Comparison of ENCODE assay signal across 13 cellular contexts in genomic region chr1:77824083-77824482, GRCh38. TPM values are rescaled to one million over a fixed set of nuclear protein-coding genes. Genes with fewer than 3 reads are reported as not detected.
DNase-seq lines count a peak whose midpoint lies in the region; ATAC-seq, FAIRE-seq and TF ChIP-seq lines count a peak whose summit lies in the region.
"Had no signal": no experiment of that assay in that cellular context is flagged by ENCODE, and none has a peak within 500 bp of the region (broad histone marks: within the 10 kb centered on the region; RNA-seq: fewer than 3 reads in every experiment).

No MANE protein-coding gene starts in this region.

- TF ChIP-seq RAD21 in HepG2 (CRISPR knock-in tag; IDR thresholded peaks at IDR 0.05) = no peak

- H3K79me2 ChIP-seq in Karpas-422 (ENCODE audit: low read length) = no peaks in the 10 kb centered on the region
- no peaks in the 10 kb centered on the region for H3K79me2 ChIP-seq in HepG2 (ENCODE audit: insufficient read depth, low read length)

- CTCF ChIA-PET in HepG2 (lab: Yijun Ruan, JAX; ENCODE audit: low intra/inter-chr PET ratio, low total read pairs) = no interaction called here

- no peaks in the 10 kb centered on the region for H3K9me2 ChIP-seq in Karpas-422 (replicated peaks; ENCODE audit: insufficient read depth, low read length)

- peak; percentile 39 for FAIRE-seq in HepG2 (lab: Jason Lieb, UNC)

- H3K9me3 ChIP-seq in Karpas-422 (ENCODE audit: low read length) (no peaks in the 10 kb centered on the region), HepG2 (ENCODE audit: low read length) (no peaks in the 10 kb centered on the region), WERI-Rb-1 (ENCODE audit: severe bottlenecking) (no peaks in the 10 kb centered on the region)
- H3K9me3 ChIP-seq: mucosa of descending colon, spleen had no signal

- peak overlapping the region; percentile 67; the same call in 1 of the 2 replicates for H3K27ac ChIP-seq in Karpas-422 (ENCODE audit: low read length)
- no peak overlapping the region for H3K27ac ChIP-seq in HepG2 (ENCODE audit: extremely low read length, insufficient read depth, low read length)
- no peak overlapping the region for H3K27ac ChIP-seq in WERI-Rb-1
- H3K27ac ChIP-seq: spleen had no signal

- WGBS in HepG2 (ENCODE audit: low lambda C conversion rate) = 100% methylated on average over 2 of the region's 2 CpGs

- DNase-seq in AG08395 (ENCODE audit: low spot score) = peak; percentile 29
- no peak for DNase-seq in Karpas-422
- peak; percentile 72 to 84 for DNase-seq in cardiac fibroblast (ENCODE audit: low read depth in 2 of 2)
- peak; percentile 4 for DNase-seq in HepG2 (ENCODE audit: low spot score)
- no peak for DNase-seq in 8988T
- DNase-seq in WERI-Rb-1 = no peak
- DNase-seq in NCI-H1694 (lab: John Stamatoyannopoulos, UW) = no peak
- DNase-seq in GM13977 (ENCODE audit: low spot score) = no peak
- DNase-seq: aorta, mucosa of descending colon, NCI-H2227 treated with DMSO at 0.1 percent for 48 hours, spleen had no signal

- H3K36me3 ChIP-seq in Karpas-422 (ENCODE audit: insufficient read depth, low read length) (no peaks in the 10 kb centered on the region; the same call in 1 of the 2 replicates), HepG2 (replicated peaks in 1 of 2; ENCODE audit: control insufficient read depth in 1 of 2, insufficient read depth in 2 of 2, low read length in 2 of 2) (peaks cover 0 to 2% of the 10 kb centered on the region in 2 experiments; a peak in 3 of 5 replicates), WERI-Rb-1 (peaks cover 4% of the 10 kb centered on the region; the same call in 1 of the 2 replicates)

- in situ Hi-C loops in HepG2 (cut with HindIII; ENCODE audit: extremely low pct_ligation_motif_present, low pct_unique_long_range_greater_than_20kb) (no loop called here), GM13977 (cut with MboI; ENCODE audit: low pct_unique_long_range_greater_than_20kb, low sequenced_read_pairs, unreplicated experiment) (no loop called here)

- H3K4me1 ChIP-seq in Karpas-422 (ENCODE audit: low read length) (peaks cover 34% of the 10 kb centered on the region), HepG2 (ENCODE audit: insufficient read depth, low read length) (no peaks in the 10 kb centered on the region)

- intact Hi-C loops in HepG2 (cut with micrococcal nuclease; ENCODE audit: unreplicated experiment) = no loop called here

- no TSS peak for BruUV-seq in HepG2 (replicated peaks; lab: Mats Ljungman, UMichigan)

- TF ChIP-seq POLR2A in HepG2 (IDR thresholded peaks at IDR 0.05; ENCODE audit: insufficient read depth in 1 of 2, low read depth in 2 of 2, low read length in 2 of 2) = no peak

- TF ChIP-seq CTCF in cardiac fibroblast (IDR thresholded peaks at IDR 0.05; ENCODE audit: low read depth, low read length) = no peak
- TF ChIP-seq CTCF in HepG2 (CRISPR knock-in tag; IDR thresholded peaks at IDR 0.05) = no peak
- no peak for TF ChIP-seq CTCF in WERI-Rb-1 (IDR thresholded peaks at IDR 0.05; ENCODE audit: low read depth, low read length)
- no peak for TF ChIP-seq CTCF in GM13977 (IDR thresholded peaks at IDR 0.05; ENCODE audit: extremely low read depth, insufficient read depth, missing control alignments)

- POLR2A ChIA-PET in HepG2 (lab: Yijun Ruan, JAX) = no interaction called here

- ATAC-seq in HepG2 = no peak
- ATAC-seq: mucosa of descending colon; stimulated activated effector memory CD8-positive, alpha-beta T cell treated with anti-CD3 and anti-CD28 coated beads, Interleukin-12 subunit alpha, Interleukin-12 subunit beta, amount 100 ng/mL, for 72 hours had no signal

- H4K20me1 ChIP-seq in Karpas-422 (ENCODE audit: insufficient read depth, low read depth, low read length) = no peaks in the 10 kb centered on the region
- no peaks in the 10 kb centered on the region for H4K20me1 ChIP-seq in HepG2 (ENCODE audit: insufficient read depth, low read length)

- TF ChIP-seq EP300 in HepG2 (IDR thresholded peaks at IDR 0.05; ENCODE audit: low read depth in 2 of 2, low read length in 2 of 2) = no peak
- TF ChIP-seq EP300 in HepG2 (CRISPR knock-in tag; IDR thresholded peaks at IDR 0.05; ENCODE audit: borderline replicate concordance) = no peak

- H3K4me3 ChIP-seq in Karpas-422 (ENCODE audit: low read length) = no peak overlapping the region
- H3K4me3 ChIP-seq in cardiac fibroblast (replicated peaks in 1 of 2; ENCODE audit: low read depth in 2 of 2, low read length in 2 of 2) = no peak overlapping the region
- no peak overlapping the region for H3K4me3 ChIP-seq in HepG2 (replicated peaks in 1 of 3; ENCODE audit: insufficient read depth in 1 of 3, low read depth in 2 of 3, low read length in 3 of 3)
- no peak overlapping the region for H3K4me3 ChIP-seq in WERI-Rb-1 (ENCODE audit: low read depth, low read length)
- H3K4me3 ChIP-seq: mucosa of descending colon, spleen had no signal

- H3K4me2 ChIP-seq in Karpas-422 (ENCODE audit: low read depth, low read length, poor library complexity, severe bottlenecking) (no peak overlapping the region), HepG2 (ENCODE audit: low read depth, low read length) (no peak overlapping the region)

- H3K9ac ChIP-seq in Karpas-422 (ENCODE audit: low read length) (no peak overlapping the region), HepG2 (ENCODE audit: insufficient read depth, low read depth, low read length) (no peak overlapping the region)

- H2AFZ ChIP-seq in Karpas-422 (ENCODE audit: low read length) (no peak overlapping the region), HepG2 (ENCODE audit: low read length) (no peak overlapping the region)

- no peaks in the 10 kb centered on the region for H3K27me3 ChIP-seq in Karpas-422 (ENCODE audit: low read length)
- H3K27me3 ChIP-seq in HepG2 (ENCODE audit: control insufficient read depth in 1 of 2, insufficient read depth in 2 of 2, low read length in 2 of 2) = no peaks in the 10 kb centered on the region
- no peaks in the 10 kb centered on the region for H3K27me3 ChIP-seq in WERI-Rb-1 (ENCODE audit: insufficient read depth, low read depth, severe bottlenecking)
- H3K27me3 ChIP-seq: spleen had no signal

TF ChIP-seq in HepG2, 621 proteins besides CTCF, POLR2A, EP300 and RAD21:
- TF ChIP-seq ZNF670 (CRISPR knock-in tag; IDR thresholded peaks at IDR 0.05; ENCODE audit: borderline replicate concordance) (no peak), NBN (conservative IDR thresholded peaks at IDR 0.05) (no peak), ARID4A (CRISPR knock-in tag; IDR thresholded peaks at IDR 0.05; ENCODE audit: borderline replicate concordance) (no peak), SIX1 (CRISPR knock-in tag; IDR thresholded peaks at IDR 0.05; ENCODE audit: borderline replicate concordance) (no peak), MYNN (CRISPR knock-in tag; IDR thresholded peaks at IDR 0.05; ENCODE audit: low read depth) (no peak), HCFC1 (IDR thresholded peaks at IDR 0.05; ENCODE audit: low read depth, low read length) (no peak)

RNA-seq across cellular contexts. Expression of gene MIGA1, which starts 44.6 kb away (rescaled TPM):
- 3.3 and 7.5 TPM in 2 replicates for total RNA-seq in Karpas-422 (2014; rRNA removed; shearing (Covaris generic); ENCODE audit: low replicate concordance)
- total RNA-seq in HepG2 (2016; rRNA removed; fragmentation: Illumina TruSeq; extraction: Trizol) = 6.6 and 6.7 TPM in 2 replicates
- total RNA-seq in HepG2 (2016; cell fraction: cytosol; rRNA removed; fragmentation: Illumina TruSeq; extraction: Trizol; ENCODE audit: low read depth) = 9.2 and 10.6 TPM in 2 replicates
- total RNA-seq in HepG2 (2016; cell fraction: insoluble cytoplasmic fraction; rRNA removed; fragmentation: Illumina TruSeq; extraction: Trizol) = 6.2 and 7.2 TPM in 2 replicates
- 5.1 and 6.1 TPM in 2 replicates for total RNA-seq in HepG2 (2016; cell fraction: membrane; rRNA removed; fragmentation: Illumina TruSeq; extraction: Trizol)
- total RNA-seq in HepG2 (2016; cell fraction: nucleus; rRNA removed; fragmentation: Illumina TruSeq; extraction: Trizol) = 9.9 and 11.1 TPM in 2 replicates
- 3.4 and 3.8 TPM in 2 replicates for polyA plus RNA-seq in HepG2 (2011; rRNA removed)
- polyA plus RNA-seq in HepG2 (2011; cell fraction: cytosol; rRNA removed) = 1.4 and 2.6 TPM in 2 replicates
- 1.00 and 1.6 TPM in 2 replicates for polyA plus RNA-seq in HepG2 (2011; cell fraction: nucleus; rRNA removed)
- 5.7 and 6.3 TPM in 2 replicates for polyA plus RNA-seq in HepG2 (2012)
- polyA plus RNA-seq in HepG2 (2016; cell fraction: cytosol; fragmentation: Illumina TruSeq; extraction: Trizol; ENCODE audit: low read depth) = 0.17 and 0.18 TPM in 2 replicates
- 2.5 and 2.7 TPM in 2 replicates for polyA plus RNA-seq in HepG2 (2016; cell fraction: insoluble cytoplasmic fraction; fragmentation: Illumina TruSeq; extraction: Trizol; ENCODE audit: low read depth)
- 0.33 and 0.52 TPM in 2 replicates for polyA plus RNA-seq in HepG2 (2016; cell fraction: membrane; fragmentation: Illumina TruSeq; extraction: Trizol; ENCODE audit: low read depth)
- polyA plus RNA-seq in HepG2 (2016; cell fraction: nucleus; fragmentation: Illumina TruSeq; extraction: Trizol; ENCODE audit: insufficient read depth, low read depth) = 4.9 TPM in 2 replicates
- polyA minus RNA-seq in HepG2 (2011; rRNA and poly(A)+ RNA removed; ENCODE audit: low replicate concordance) = 6.6 and 10.1 TPM in 2 replicates
- 4.4 and 4.6 TPM in 2 replicates for polyA minus RNA-seq in HepG2 (2011; cell fraction: cytosol; rRNA and poly(A)+ RNA removed)
- polyA minus RNA-seq in HepG2 (2011; cell fraction: nucleus; rRNA and poly(A)+ RNA removed) = 10.9 and 13.8 TPM in 2 replicates

Comparison
In these comparisons a context has a peak if more than half of its experiments do, and no peak if none do; other contexts are left out.
1. DNase-seq: peak in AG08395 (single experiment), cardiac fibroblast (2 of 2) and HepG2 (single experiment); none in Karpas-422 (single experiment), 8988T (single experiment), WERI-Rb-1 (single experiment), NCI-H1694 (single experiment) and GM13977 (single experiment).